9 cellular contexts compared by ENCODE assay signal in the genomic region with DNA sequence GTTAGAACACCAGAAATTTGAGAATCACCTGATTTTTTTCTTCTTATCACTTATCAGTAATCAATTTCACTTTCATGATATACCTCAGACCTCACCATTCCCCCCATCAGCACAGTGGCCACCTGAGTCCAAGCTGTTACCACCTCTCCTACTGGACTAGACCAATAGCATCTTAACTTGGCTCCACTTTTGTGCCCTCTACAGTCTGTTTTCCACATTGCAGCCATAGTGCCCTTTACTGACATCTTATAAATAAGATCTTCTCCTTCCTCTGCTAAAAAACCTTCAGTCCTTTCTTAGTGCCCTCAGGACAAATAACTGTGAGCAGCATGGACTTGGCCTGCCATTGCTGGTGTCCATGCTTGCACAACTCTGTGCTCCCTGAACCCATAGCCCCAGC.
DNase-seq lines count a peak whose midpoint lies in the region; ATAC-seq and TF ChIP-seq lines count a peak whose summit lies in the region.
"Had no signal": no experiment of that assay in that cellular context is flagged by ENCODE, and none has a peak within 500 bp of the region (broad histone marks: within the 10 kb centered on the region; RNA-seq: fewer than 3 reads in every experiment).

No MANE protein-coding gene starts in this region.

- H3K4me3 ChIP-seq in BE2C (ENCODE audit: low read depth, low read length): no peak overlapping the region
- H3K4me3 ChIP-seq in brain microvascular endothelial cell (ENCODE audit: low read depth, low read length): no peak overlapping the region
- H3K4me3 ChIP-seq: SJSA1 had no signal

- TF ChIP-seq CTCF in BE2C (IDR thresholded peaks at IDR 0.05; ENCODE audit: low read depth, low read length): peak; percentile 73
- peak; percentile 73 for TF ChIP-seq CTCF in brain microvascular endothelial cell (IDR thresholded peaks at IDR 0.05; ENCODE audit: low read depth, low read length, missing control alignments)

- ATAC-seq in GM18499 (IDR thresholded peaks at IDR 0.05; ENCODE audit: insufficient read depth, unreplicated experiment) (peak; percentile 68), HG02610 (IDR thresholded peaks at IDR 0.05; ENCODE audit: unreplicated experiment) (peak; percentile 83)

- no peaks in the 10 kb centered on the region for H3K27me3 ChIP-seq in BE2C
- H3K27me3 ChIP-seq in brain microvascular endothelial cell (replicated peaks): no peaks in the 10 kb centered on the region
- H3K27me3 ChIP-seq: SJSA1 had no signal

- H3K36me3 ChIP-seq in BE2C (no peaks in the 10 kb centered on the region), brain microvascular endothelial cell (replicated peaks) (no peaks in the 10 kb centered on the region)
- H3K36me3 ChIP-seq: SJSA1 had no signal

- no peak overlapping the region for H3K27ac ChIP-seq in brain microvascular endothelial cell
- H3K27ac ChIP-seq: SJSA1 had no signal

- H3K9me3 ChIP-seq in BE2C: no peaks in the 10 kb centered on the region
- H3K9me3 ChIP-seq: SJSA1 had no signal

- in situ Hi-C loops in brain microvascular endothelial cell (cut with HindIII; ENCODE audit: low pct_ligation_motif_present, low sequenced_read_pairs): no loop called here

- DNase-seq in BE2C (peak; percentile 38), MV-4-11 (lab: John Stamatoyannopoulos, UW) (peak; percentile 5), brain microvascular endothelial cell (peak; percentile 54), myocyte (ENCODE audit: low read depth) (peak; percentile 31), middle frontal gyrus (ENCODE audit: extremely low spot score, low spot score) (no peak)
- no peak for DNase-seq in activated CD8-positive, alpha-beta memory T cell treated with anti-CD3 and anti-CD28 coated beads, Interleukin-2, amount 50 U/mL, for 48 hours

- no peaks in the 10 kb centered on the region for H3K4me1 ChIP-seq in BE2C
- H3K4me1 ChIP-seq: SJSA1 had no signal

Comparison
In these comparisons a context has a peak if more than half of its experiments do, and no peak if none do; other contexts are left out.
1. DNase-seq: peak in BE2C (single experiment), MV-4-11 (single experiment), brain microvascular endothelial cell (single experiment) and myocyte (single experiment); none in middle frontal gyrus (single experiment) and activated CD8-positive, alpha-beta memory T cell treated with anti-CD3 and anti-CD28 coated beads, Interleukin-2, amount 50 U/mL, for 48 hours (single experiment).